ENCODE assay signal across 21 cellular contexts in the genomic region with DNA sequence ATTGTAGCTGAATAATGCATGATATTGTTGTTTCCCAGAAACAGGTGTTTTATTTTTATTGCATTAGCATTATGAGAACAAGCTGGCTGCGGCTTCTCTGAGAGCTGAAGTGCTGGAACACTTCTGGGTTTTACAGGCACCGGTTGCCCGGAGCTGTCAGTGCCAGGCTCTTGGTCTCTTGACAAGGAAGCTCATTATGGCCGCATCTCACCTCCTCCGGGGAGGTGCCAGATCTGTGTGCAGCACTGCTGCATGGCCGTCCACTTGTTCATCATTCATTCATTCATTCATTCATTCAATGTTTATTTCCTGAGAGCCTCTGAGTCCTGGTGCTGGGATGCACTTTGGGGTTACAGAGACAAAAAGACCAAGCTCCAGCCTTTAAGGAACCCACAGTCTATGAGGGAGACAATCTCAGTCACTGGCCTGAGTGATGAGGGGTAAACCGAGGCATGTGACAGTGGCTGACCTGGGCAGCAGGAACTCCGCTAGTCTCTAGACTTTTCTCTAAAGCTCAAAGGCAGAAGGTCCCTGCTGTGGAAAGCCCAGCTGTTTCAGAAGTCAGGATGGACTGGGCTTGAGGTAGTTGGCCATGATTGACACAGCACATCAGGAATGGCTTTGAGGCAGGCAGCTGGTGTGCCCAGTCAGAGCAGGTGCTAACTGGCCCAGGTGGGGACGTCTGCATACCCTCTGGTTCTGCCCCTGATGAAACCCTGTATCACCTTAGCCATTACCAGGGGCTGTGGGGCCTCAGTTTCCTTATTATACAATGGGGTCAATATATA.
DNase-seq lines count a peak whose midpoint lies in the region; ATAC-seq and TF ChIP-seq lines count a peak whose summit lies in the region.
"Had no signal": no experiment of that assay in that cellular context is flagged by ENCODE, and none has a peak within 500 bp of the region (broad histone marks: within the 10 kb centered on the region; RNA-seq: fewer than 3 reads in every experiment).

No MANE protein-coding gene starts in this region.

- no peak overlapping the region for H3K9ac ChIP-seq in H9 (ENCODE audit: extremely low read depth, insufficient read length, low read length)

- no peaks in the 10 kb centered on the region for H3K79me2 ChIP-seq in H9 (ENCODE audit: insufficient read depth, low read length)

- H3K23me2 ChIP-seq in H9 (ENCODE audit: insufficient read length, low read depth, low read length, poor library complexity, severe bottlenecking) = no peaks in the 10 kb centered on the region

- TF ChIP-seq POLR2A in sigmoid colon (IDR thresholded peaks at IDR 0.05) = no peak

- intact Hi-C loops in sigmoid colon (cut with DNase I) = no loop called here
- intact Hi-C loops in natural killer cell (cut with micrococcal nuclease) = no loop called here

- H3K27ac ChIP-seq in H9 (ENCODE audit: insufficient read length, low read depth, low read length) (no peak overlapping the region), sigmoid colon (peak overlapping the region in 1 of 4 donors; percentile 23)
- H3K27ac ChIP-seq: SJSA1 had no signal

- no peaks in the 10 kb centered on the region for H4K20me1 ChIP-seq in H9 (ENCODE audit: control insufficient read depth, insufficient read depth, insufficient read length)

- no peak overlapping the region for H2AK5ac ChIP-seq in H9 (ENCODE audit: insufficient read length, low read length)

- no peak overlapping the region for H3T11ph ChIP-seq in H9 (ENCODE audit: low read length)

- H3K27me3 Mint-ChIP-seq in H9 (ENCODE audit: low read depth) = peaks cover 17% of the 10 kb centered on the region
- H3K27me3 Mint-ChIP-seq in memory B cell = peaks cover 7% of the 10 kb centered on the region
- no peaks in the 10 kb centered on the region for H3K27me3 Mint-ChIP-seq in natural killer cell (ENCODE audit: low read depth in 2 of 2)
- H3K27me3 Mint-ChIP-seq: CD4-positive, CD25-positive, alpha-beta regulatory T cell had no signal

- H3K79me1 ChIP-seq in H9 (ENCODE audit: insufficient read depth, low read depth, low read length, poor library complexity, severe bottlenecking) = no peaks in the 10 kb centered on the region

- no peak overlapping the region for H2BK12ac ChIP-seq in H9 (ENCODE audit: insufficient read length, low read depth, low read length)

- no peaks in the 10 kb centered on the region for H3K36me3 ChIP-seq in sigmoid colon
- H3K36me3 ChIP-seq: SJSA1 had no signal

- no peak overlapping the region for H2BK15ac ChIP-seq in H9 (ENCODE audit: low read depth, low read length)

- H3K36me3 Mint-ChIP-seq in H9 (ENCODE audit: insufficient read depth in 1 of 3, low read depth in 3 of 3) = no peaks in the 10 kb centered on the region
- no peaks in the 10 kb centered on the region for H3K36me3 Mint-ChIP-seq in memory B cell
- H3K36me3 Mint-ChIP-seq in natural killer cell = no peaks in the 10 kb centered on the region
- H3K36me3 Mint-ChIP-seq: CD4-positive, CD25-positive, alpha-beta regulatory T cell had no signal

- H3K9me3 ChIP-seq in H9 (ENCODE audit: control insufficient read depth, low read depth, low read length) = no peaks in the 10 kb centered on the region
- H3K9me3 ChIP-seq in sigmoid colon = no peaks in the 10 kb centered on the region
- H3K9me3 ChIP-seq: Caco-2, SJSA1 had no signal

- no peaks in the 10 kb centered on the region for H3K27me3 ChIP-seq in H9 (ENCODE audit: insufficient read depth, low read length)
- no peaks in the 10 kb centered on the region for H3K27me3 ChIP-seq in sigmoid colon
- H3K27me3 ChIP-seq: SJSA1 had no signal

- no peaks in the 10 kb centered on the region for H3K9me3 Mint-ChIP-seq in H9
- no peaks in the 10 kb centered on the region for H3K9me3 Mint-ChIP-seq in memory B cell
- H3K9me3 Mint-ChIP-seq in natural killer cell = no peaks in the 10 kb centered on the region

- DNase-seq in DMS79 (lab: John Stamatoyannopoulos, UW) (peak; percentile 22), H9 (peak; percentile 19), memory B cell (ENCODE audit: low spot score in 2 of 2) (no peak), sigmoid colon (peak; percentile 63), natural killer cell (no peak)
- DNase-seq: Caco-2; CD4-positive, CD25-positive, alpha-beta regulatory T cell; DMS 273 treated with DMSO at 0.1 percent for 48 hours; GOT3; KG1; NCI-H1092 treated with DMSO at 0.1 percent for 48 hours; NCI-H1436 treated with DMSO at 0.1 percent for 48 hours; NCI-H1930; NCI-H2227 treated with DMSO at 0.1 percent for 48 hours; NCI-H510A; NCI-H748 treated with DMSO at 0.1 percent for 48 hours had no signal

- H3K4me2 ChIP-seq in H9 (ENCODE audit: insufficient read depth, insufficient read length, low read length) = no peak overlapping the region

- no peak overlapping the region for H2BK5ac ChIP-seq in H9 (ENCODE audit: insufficient read length, low read length)

- H3K4me1 ChIP-seq in H9 (ENCODE audit: insufficient read depth, low read length) (no peaks in the 10 kb centered on the region), sigmoid colon (peaks cover 0 to 30% (median 19%) of the 10 kb centered on the region in 4 donors)
- H3K4me1 ChIP-seq: Caco-2 had no signal

- no peak overlapping the region for H3K4me3 ChIP-seq in sigmoid colon
- H3K4me3 ChIP-seq: SJSA1 had no signal

- H3K4me1 Mint-ChIP-seq in H9 (peaks cover 0 to 7% of the 10 kb centered on the region in 2 experiments; a peak in 2 of 4 replicates), memory B cell (peaks cover 6% of the 10 kb centered on the region), natural killer cell (peaks cover 5 to 7% of the 10 kb centered on the region in 2 donors)

- no peak overlapping the region for H4K91ac ChIP-seq in H9 (ENCODE audit: insufficient read length, low read depth, low read length)

- TF ChIP-seq CTCF in H9 (conservative IDR thresholded peaks at IDR 0.05) (no peak), sigmoid colon (IDR thresholded peaks at IDR 0.05) (no peak), natural killer cell (IDR thresholded peaks at IDR 0.05) (no peak)

- no peak overlapping the region for H3K4ac ChIP-seq in H9 (ENCODE audit: low read depth, low read length)

- no peak for TF ChIP-seq EP300 in sigmoid colon (IDR thresholded peaks at IDR 0.05)

- no peak overlapping the region for H3K23ac ChIP-seq in H9 (ENCODE audit: insufficient read length, low read depth, low read length)

- no peak overlapping the region for H3K14ac ChIP-seq in H9 (ENCODE audit: insufficient read depth, low read length)

- WGBS in H9 (ENCODE audit: extremely low coverage, insufficient read length, low lambda C conversion rate) = no CpG with 5 or more reads among the region's 9 CpGs
- 59 to 85% methylated on average over 9 of the region's 9 CpGs for WGBS in sigmoid colon, 2 donors

- no peak overlapping the region for H3K4me3 Mint-ChIP-seq in H9
- H3K4me3 Mint-ChIP-seq in memory B cell = no peak overlapping the region
- H3K4me3 Mint-ChIP-seq in natural killer cell = no peak overlapping the region
- H3K4me3 Mint-ChIP-seq: CD4-positive, CD25-positive, alpha-beta regulatory T cell had no signal

- no peak overlapping the region for H2BK120ac ChIP-seq in H9 (ENCODE audit: low read depth, low read length, poor library complexity, severe bottlenecking)

- no peak overlapping the region for H2BK20ac ChIP-seq in H9 (ENCODE audit: low read depth, low read length, poor library complexity, severe bottlenecking)

- ATAC-seq in memory B cell (ENCODE audit: low read depth) = no peak
- ATAC-seq in HG03108 (IDR thresholded peaks at IDR 0.05; ENCODE audit: unreplicated experiment) = no peak
- ATAC-seq in GM21390 (IDR thresholded peaks at IDR 0.05; ENCODE audit: unreplicated experiment) = no peak
- no peak for ATAC-seq in natural killer cell
- ATAC-seq: HCT116, Right ventricle myocardium inferior had no signal

- H2AFZ ChIP-seq in H9 (ENCODE audit: low read length) = no peak overlapping the region

- no peak overlapping the region for H4K8ac ChIP-seq in H9 (replicated peaks; ENCODE audit: insufficient read length, low read depth, low read length)

- no peak overlapping the region for H3K18ac ChIP-seq in H9 (ENCODE audit: insufficient read length, low read depth, low read length)

- no peak overlapping the region for H3K27ac Mint-ChIP-seq in H9
- peak overlapping the region; percentile 14 for H3K27ac Mint-ChIP-seq in memory B cell
- no peak overlapping the region for H3K27ac Mint-ChIP-seq in natural killer cell
- H3K27ac Mint-ChIP-seq: CD4-positive, CD25-positive, alpha-beta regulatory T cell had no signal

- H4K5ac ChIP-seq in H9 (ENCODE audit: insufficient read length, low read depth, low read length) = no peak overlapping the region

- H3K56ac ChIP-seq in H9 (ENCODE audit: insufficient read length, low read depth, low read length) = no peak overlapping the region

Comparison
In these comparisons a context has a peak if more than half of its experiments do, and no peak if none do; other contexts are left out.
1. DNase-seq: peak in DMS79 (single experiment), H9 (single experiment) and sigmoid colon (single experiment); none in memory B cell (0 of 2) and natural killer cell (single experiment).